ENCODE assay signal across 18 cellular contexts in genomic region chr22:42844756-42845155, GRCh38. TPM values are rescaled to one million over a fixed set of nuclear protein-coding genes. Genes with fewer than 3 reads are reported as not detected.
DNase-seq lines count a peak whose midpoint lies in the region; ATAC-seq, FAIRE-seq and TF ChIP-seq lines count a peak whose summit lies in the region.
"Had no signal": no experiment of that assay in that cellular context is flagged by ENCODE, and none has a peak within 500 bp of the region (broad histone marks: within the 10 kb centered on the region; RNA-seq: fewer than 3 reads in every experiment).

No MANE protein-coding gene starts in this region.

- FAIRE-seq in islet of Langerhans (lab: Jason Lieb, UNC) (peak; percentile 60), HepG2 (lab: Jason Lieb, UNC) (no peak)
- FAIRE-seq: GM12878, GM19239 had no signal

- in situ Hi-C loops in HepG2 (cut with HindIII; ENCODE audit: extremely low pct_ligation_motif_present, low pct_unique_long_range_greater_than_20kb), result no loop called here

- H3K27me3 Mint-ChIP-seq in stimulated activated naive CD8-positive, alpha-beta T cell treated with anti-CD3 and anti-CD28 coated beads, Interleukin-15, Interleukin-2, amounts not matched to agents 100 ng/mL and 50 ng/mL, for 24 hours, result no peaks in the 10 kb centered on the region
- peaks cover 2% of the 10 kb centered on the region for H3K27me3 Mint-ChIP-seq in neural progenitor cell (ENCODE audit: insufficient read depth, low read depth)
- H3K27me3 Mint-ChIP-seq: activated naive CD8-positive, alpha-beta T cell had no signal

- H4K20me1 ChIP-seq in HepG2 (ENCODE audit: insufficient read depth, low read length) (0 out of 2 replicates have a peak, but pooled peaks cover 4% of the 10 kb centered on the region), neural progenitor cell (ENCODE audit: low read depth) (no peaks in the 10 kb centered on the region)

- H3K9me3 ChIP-seq in HepG2 (ENCODE audit: low read length), result no peaks in the 10 kb centered on the region
- H3K9me3 ChIP-seq in neural progenitor cell (ENCODE audit: low read depth), result no peaks in the 10 kb centered on the region
- H3K9me3 ChIP-seq: heart left ventricle, upper lobe of left lung had no signal

- TF ChIP-seq EP300 in HepG2 (IDR thresholded peaks at IDR 0.05; ENCODE audit: low read depth in 2 of 2, low read length in 2 of 2) (no peak), HepG2 (CRISPR knock-in tag; IDR thresholded peaks at IDR 0.05; ENCODE audit: borderline replicate concordance) (no peak)

- peaks cover 44% of the 10 kb centered on the region for H3K36me3 Mint-ChIP-seq in stimulated activated naive CD8-positive, alpha-beta T cell treated with anti-CD3 and anti-CD28 coated beads, Interleukin-15, Interleukin-2, amounts not matched to agents 100 ng/mL and 50 ng/mL, for 24 hours (ENCODE audit: low read depth)
- peaks cover 37% of the 10 kb centered on the region for H3K36me3 Mint-ChIP-seq in neural progenitor cell

- 72% methylated on average over 4 of the region's 4 CpGs for WGBS in HepG2 (ENCODE audit: low lambda C conversion rate)

- no peaks in the 10 kb centered on the region for H3K27me3 ChIP-seq in HepG2 (ENCODE audit: control insufficient read depth in 1 of 2, insufficient read depth in 2 of 2, low read length in 2 of 2)
- H3K27me3 ChIP-seq in neural progenitor cell, result no peaks in the 10 kb centered on the region
- H3K27me3 ChIP-seq: heart left ventricle, upper lobe of left lung had no signal

- CTCF ChIA-PET in HepG2 (lab: Yijun Ruan, JAX; ENCODE audit: low intra/inter-chr PET ratio, low total read pairs), result no interaction called here

- H2AFZ ChIP-seq in HepG2 (ENCODE audit: low read length) (no peak overlapping the region), neural progenitor cell (replicated peaks) (no peak overlapping the region)

- no peak for TF ChIP-seq POLR2A in HepG2 (IDR thresholded peaks at IDR 0.05; ENCODE audit: insufficient read depth in 1 of 2, low read depth in 2 of 2, low read length in 2 of 2)

- H3K4me3 Mint-ChIP-seq in stimulated activated naive CD8-positive, alpha-beta T cell treated with anti-CD3 and anti-CD28 coated beads, Interleukin-15, Interleukin-2, amounts not matched to agents 100 ng/mL and 50 ng/mL, for 24 hours, result no peak overlapping the region
- H3K4me3 Mint-ChIP-seq in neural progenitor cell, result no peak overlapping the region
- H3K4me3 Mint-ChIP-seq: activated naive CD8-positive, alpha-beta T cell had no signal

- H3K4me1 ChIP-seq in HepG2 (ENCODE audit: insufficient read depth, low read length) (peaks cover 10% of the 10 kb centered on the region), neural progenitor cell (no peaks in the 10 kb centered on the region)

- peaks cover 13% of the 10 kb centered on the region for H3K4me1 Mint-ChIP-seq in stimulated activated naive CD8-positive, alpha-beta T cell treated with anti-CD3 and anti-CD28 coated beads, Interleukin-15, Interleukin-2, amounts not matched to agents 100 ng/mL and 50 ng/mL, for 24 hours (ENCODE audit: low read depth)
- H3K4me1 Mint-ChIP-seq in neural progenitor cell, result no peaks in the 10 kb centered on the region

- no peak for DNase-seq in stimulated activated naive CD8-positive, alpha-beta T cell treated with anti-CD3 and anti-CD28 coated beads, Interleukin-15, Interleukin-2, amounts not matched to agents 100 U/mL and 50 U/mL, for 24 hours
- peak; percentile 33 for DNase-seq in astrocyte of the hippocampus (ENCODE audit: low read depth, low spot score)
- no peak for DNase-seq in HepG2 (ENCODE audit: low spot score)
- no peak for DNase-seq in neural progenitor cell (ENCODE audit: low spot score)
- DNase-seq: cortex of kidney, DMS153, heart left ventricle, NCI-H1436 treated with DMSO at 0.1 percent for 48 hours, NCI-H526 treated with DMSO at 0.1 percent for 48 hours, SHP77, upper lobe of left lung had no signal

- peak overlapping the region; percentile 43 for H3K27ac Mint-ChIP-seq in stimulated activated naive CD8-positive, alpha-beta T cell treated with anti-CD3 and anti-CD28 coated beads, Interleukin-15, Interleukin-2, amounts not matched to agents 100 ng/mL and 50 ng/mL, for 24 hours
- no peak overlapping the region for H3K27ac Mint-ChIP-seq in neural progenitor cell
- H3K27ac Mint-ChIP-seq: activated naive CD8-positive, alpha-beta T cell had no signal

- H3F3A ChIP-seq in neural progenitor cell (ENCODE audit: low read depth), result no peaks in the 10 kb centered on the region

- H3K36me3 ChIP-seq in HepG2 (replicated peaks in 1 of 2; ENCODE audit: control insufficient read depth in 1 of 2, insufficient read depth in 2 of 2, low read length in 2 of 2) (peaks cover 6 to 58% of the 10 kb centered on the region in 2 experiments), neural progenitor cell (no peaks in the 10 kb centered on the region)

- no peak overlapping the region for H3K4me2 ChIP-seq in HepG2 (ENCODE audit: low read depth, low read length)
- no peak overlapping the region for H3K4me2 ChIP-seq in neural progenitor cell

- no peak for TF ChIP-seq RAD21 in HepG2 (CRISPR knock-in tag; IDR thresholded peaks at IDR 0.05)

- H3K79me2 ChIP-seq in HepG2 (ENCODE audit: insufficient read depth, low read length) (peaks cover 15% of the 10 kb centered on the region), neural progenitor cell (ENCODE audit: low read depth) (no peaks in the 10 kb centered on the region)

- H3K9ac ChIP-seq in HepG2 (ENCODE audit: insufficient read depth, low read depth, low read length), result no peak overlapping the region
- H3K9ac ChIP-seq in neural progenitor cell, result no peak overlapping the region

- H3K4me3 ChIP-seq in HepG2 (replicated peaks in 1 of 3; ENCODE audit: insufficient read depth in 1 of 3, low read depth in 2 of 3, low read length in 3 of 3), result no peak overlapping the region
- no peak overlapping the region for H3K4me3 ChIP-seq in neural progenitor cell
- H3K4me3 ChIP-seq: GM12878, heart left ventricle, upper lobe of left lung had no signal

- no peaks in the 10 kb centered on the region for H3K9me3 Mint-ChIP-seq in stimulated activated naive CD8-positive, alpha-beta T cell treated with anti-CD3 and anti-CD28 coated beads, Interleukin-15, Interleukin-2, amounts not matched to agents 100 ng/mL and 50 ng/mL, for 24 hours
- H3K9me3 Mint-ChIP-seq in neural progenitor cell, result no peaks in the 10 kb centered on the region

- TF ChIP-seq CTCF in HepG2 (CRISPR knock-in tag; IDR thresholded peaks at IDR 0.05) (no peak), neural progenitor cell (IDR thresholded peaks at IDR 0.05) (no peak)

- no peak for ATAC-seq in stimulated activated naive CD8-positive, alpha-beta T cell treated with anti-CD3 and anti-CD28 coated beads, Interleukin-15, Interleukin-2, amounts not matched to agents 100 U/mL and 50 U/mL, for 24 hours
- ATAC-seq in HepG2, result no peak
- no peak for ATAC-seq in GM18870 (IDR thresholded peaks at IDR 0.05; ENCODE audit: unreplicated experiment)
- no peak for ATAC-seq in HG02885 (IDR thresholded peaks at IDR 0.05; ENCODE audit: poor library complexity, unreplicated experiment)
- ATAC-seq: GM12878 had no signal

- POLR2A ChIA-PET in HepG2 (lab: Yijun Ruan, JAX), result interaction anchor here (0.7 kb wide), 2 partner anchors 54 to 223 kb away, joined by 3 read pairs; no protein-coding TSS in a partner anchor

- intact Hi-C loops in HepG2 (cut with micrococcal nuclease; ENCODE audit: unreplicated experiment), result no loop called here

- BruUV-seq in HepG2 (replicated peaks; lab: Mats Ljungman, UMichigan), result no TSS peak

- H3K27ac ChIP-seq in HepG2 (ENCODE audit: extremely low read length, insufficient read depth, low read length) (no peak overlapping the region), neural progenitor cell (no peak overlapping the region)
- H3K27ac ChIP-seq: heart left ventricle, upper lobe of left lung had no signal

TF ChIP-seq in HepG2, 621 proteins besides CTCF, POLR2A, EP300 and RAD21 (continues in another document):
- no peak for TF ChIP-seq MXD4 (CRISPR knock-in tag; IDR thresholded peaks at IDR 0.05)
- TF ChIP-seq SNAI1 (CRISPR knock-in tag; IDR thresholded peaks at IDR 0.05; ENCODE audit: borderline replicate concordance), result no peak
- TF ChIP-seq NR2F2 (IDR thresholded peaks at IDR 0.05; ENCODE audit: borderline replicate concordance, low read depth), result no peak

RNA-seq across cellular contexts. Expression of gene ARFGAP3, which starts 12.3 kb away (rescaled TPM):
- 41.7 and 66.7 TPM in 2 replicates for total RNA-seq in HepG2 (2016; rRNA removed; fragmentation: Illumina TruSeq; extraction: Trizol)
- total RNA-seq in HepG2 (2016; cell fraction: cytosol; rRNA removed; fragmentation: Illumina TruSeq; extraction: Trizol; ENCODE audit: low read depth), result 9.5 and 13.8 TPM in 2 replicates
- 41.6 and 68.2 TPM in 2 replicates for total RNA-seq in HepG2 (2016; cell fraction: insoluble cytoplasmic fraction; rRNA removed; fragmentation: Illumina TruSeq; extraction: Trizol)
- 19.0 and 21.9 TPM in 2 replicates for total RNA-seq in HepG2 (2016; cell fraction: membrane; rRNA removed; fragmentation: Illumina TruSeq; extraction: Trizol)
- 26.8 and 27.4 TPM in 2 replicates for total RNA-seq in HepG2 (2016; cell fraction: nucleus; rRNA removed; fragmentation: Illumina TruSeq; extraction: Trizol)
- polyA plus RNA-seq in HepG2 (2011; rRNA removed), result 51.0 and 61.6 TPM in 2 replicates
- polyA plus RNA-seq in HepG2 (2011; cell fraction: cytosol; rRNA removed), result 42.3 and 50.3 TPM in 2 replicates
- polyA plus RNA-seq in HepG2 (2011; cell fraction: nucleus; rRNA removed), result 41.8 and 43.9 TPM in 2 replicates
- 40.6 and 42.9 TPM in 2 replicates for polyA plus RNA-seq in HepG2 (2012)
- 3.0 and 3.1 TPM in 2 replicates for polyA plus RNA-seq in HepG2 (2016; cell fraction: cytosol; fragmentation: Illumina TruSeq; extraction: Trizol; ENCODE audit: low read depth)
- polyA plus RNA-seq in HepG2 (2016; cell fraction: insoluble cytoplasmic fraction; fragmentation: Illumina TruSeq; extraction: Trizol; ENCODE audit: low read depth), result 50.7 and 53.6 TPM in 2 replicates
- 7.0 and 7.1 TPM in 2 replicates for polyA plus RNA-seq in HepG2 (2016; cell fraction: membrane; fragmentation: Illumina TruSeq; extraction: Trizol; ENCODE audit: low read depth)
- polyA plus RNA-seq in HepG2 (2016; cell fraction: nucleus; fragmentation: Illumina TruSeq; extraction: Trizol; ENCODE audit: insufficient read depth, low read depth), result 40.6 and 48.9 TPM in 2 replicates
- 16.2 and 65.9 TPM in 2 replicates for polyA minus RNA-seq in HepG2 (2011; rRNA and poly(A)+ RNA removed; ENCODE audit: low replicate concordance)
- polyA minus RNA-seq in HepG2 (2011; cell fraction: cytosol; rRNA and poly(A)+ RNA removed), result 38.9 and 45.0 TPM in 2 replicates
- 43.4 and 53.0 TPM in 2 replicates for polyA minus RNA-seq in HepG2 (2011; cell fraction: nucleus; rRNA and poly(A)+ RNA removed)
- total RNA-seq in neural progenitor cell (ENCODE audit: low replicate concordance), result 41.3 and 53.9 TPM in 2 replicates
